8 cellular contexts compared by ENCODE assay signal in the genomic region with DNA sequence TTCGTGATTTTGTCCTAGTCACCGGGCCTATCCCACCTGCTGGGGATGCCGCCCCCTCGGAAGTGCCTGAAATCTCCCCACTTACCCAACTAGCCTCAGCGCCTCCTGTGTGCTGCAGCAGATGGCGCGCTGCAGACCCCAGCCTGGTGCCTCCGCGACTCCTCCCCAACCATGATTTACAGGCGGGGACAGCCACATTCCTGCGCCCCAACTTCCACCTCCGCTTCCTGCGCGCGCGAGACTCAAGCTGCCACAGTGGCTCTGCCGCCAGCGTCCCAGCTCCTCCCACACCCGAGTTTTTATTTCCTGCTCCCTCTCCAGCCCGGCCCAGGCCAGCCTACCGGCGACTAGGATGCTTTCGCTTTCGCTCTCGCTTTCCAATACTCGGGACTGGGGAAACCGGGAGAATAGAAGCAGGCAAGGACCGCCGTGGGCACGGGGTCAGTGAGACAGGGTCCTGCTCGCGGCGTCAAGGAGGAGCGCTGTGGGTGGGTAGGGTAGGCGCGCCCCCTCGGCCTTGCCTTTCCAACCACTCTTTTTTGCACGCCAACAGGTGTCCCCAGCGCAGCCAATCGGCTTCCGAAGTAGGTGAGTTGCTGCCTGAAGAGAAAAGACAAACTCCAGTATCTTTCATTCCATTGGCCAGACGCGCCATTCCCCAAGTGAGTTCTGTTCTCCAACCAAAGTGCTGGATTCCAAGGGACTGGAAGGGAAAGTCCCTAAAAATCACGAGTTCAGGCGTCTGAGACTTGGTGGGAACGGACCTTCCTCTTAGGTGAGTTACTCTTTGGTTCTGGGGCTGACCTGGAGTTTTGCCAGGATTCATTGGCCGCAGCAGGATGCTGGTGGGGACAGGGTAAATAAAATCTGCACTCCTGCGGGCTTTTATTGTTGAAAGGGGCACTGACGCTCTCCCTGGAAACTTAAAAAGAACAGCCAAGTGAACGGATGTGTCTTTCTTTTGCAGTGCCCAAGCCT. TPM values are rescaled to one million over a fixed set of nuclear protein-coding genes. Genes with fewer than 3 reads are reported as not detected.
DNase-seq lines count a peak whose midpoint lies in the region; ATAC-seq and TF ChIP-seq lines count a peak whose summit lies in the region.

A gene with protein sequence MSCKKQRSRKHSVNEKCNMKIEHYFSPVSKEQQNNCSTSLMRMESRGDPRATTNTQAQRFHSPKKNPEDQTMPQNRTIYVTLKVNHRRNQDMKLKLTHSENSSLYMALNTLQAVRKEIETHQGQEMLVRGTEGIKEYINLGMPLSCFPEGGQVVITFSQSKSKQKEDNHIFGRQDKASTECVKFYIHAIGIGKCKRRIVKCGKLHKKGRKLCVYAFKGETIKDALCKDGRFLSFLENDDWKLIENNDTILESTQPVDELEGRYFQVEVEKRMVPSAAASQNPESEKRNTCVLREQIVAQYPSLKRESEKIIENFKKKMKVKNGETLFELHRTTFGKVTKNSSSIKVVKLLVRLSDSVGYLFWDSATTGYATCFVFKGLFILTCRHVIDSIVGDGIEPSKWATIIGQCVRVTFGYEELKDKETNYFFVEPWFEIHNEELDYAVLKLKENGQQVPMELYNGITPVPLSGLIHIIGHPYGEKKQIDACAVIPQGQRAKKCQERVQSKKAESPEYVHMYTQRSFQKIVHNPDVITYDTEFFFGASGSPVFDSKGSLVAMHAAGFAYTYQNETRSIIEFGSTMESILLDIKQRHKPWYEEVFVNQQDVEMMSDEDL (plus strand): TSS at position 327 of the 978 bp plus-strand sequence. CDS start 6,017 bp downstream, outside the sequence.

- H3K27me3 Mint-ChIP-seq in activated CD4-positive, alpha-beta memory T cell treated with anti-CD3 and anti-CD28 coated beads for 36 hours = no peaks in the 10 kb centered on the region

- peaks cover 0 to 25% (median 9%) of the 10 kb centered on the region in 4 donors for H3K4me1 ChIP-seq in right lobe of liver

- peak; percentile 53 for TF ChIP-seq POLR2A in right lobe of liver (IDR thresholded peaks at IDR 0.05)

- CTCF ChIA-PET in activated CD4-positive, alpha-beta memory T cell treated with anti-CD3 and anti-CD28 coated beads for 36 hours (lab: Charles Lee) = interaction anchor here (1.0 to 10.0 kb wide), 9 partner anchors 8 to 566 kb away, joined by 3 to 148 read pairs (median 4); a partner anchor contains a TSS

- peak in 2 of 4 donors; percentile 11 to 12 for TF ChIP-seq CTCF in right lobe of liver (IDR thresholded peaks at IDR 0.05)

- ATAC-seq in GM19025 (IDR thresholded peaks at IDR 0.05; ENCODE audit: low read depth, unreplicated experiment) (peak; percentile 75), HG03342 (IDR thresholded peaks at IDR 0.05; ENCODE audit: unreplicated experiment) (peak; percentile 63), right lobe of liver (peak; percentile 92 to 97 (median 94))

- no peaks in the 10 kb centered on the region for H3K36me3 ChIP-seq in right lobe of liver

- under 1% methylated on average over 39 of the region's 50 CpGs for WGBS in right lobe of liver (ENCODE audit: insufficient coverage, low coverage, low lambda C conversion rate, missing lambda C conversion rate)

- peak within 1 kb of the TSS; percentile 71 to 83 (median 80) for H3K4me3 ChIP-seq in right lobe of liver

- POLR2A ChIA-PET in activated CD4-positive, alpha-beta memory T cell treated with anti-CD3 and anti-CD28 coated beads for 36 hours (lab: Charles Lee) = interaction anchor here (0.6 to 2.3 kb wide), 5 partner anchors 10 to 36 kb away, joined by 3 to 22 read pairs (median 9); a partner anchor contains a TSS

- peak within 1 kb of the TSS; percentile 94 for H3K4me3 Mint-ChIP-seq in activated CD4-positive, alpha-beta memory T cell treated with anti-CD3 and anti-CD28 coated beads for 36 hours

- no peaks in the 10 kb centered on the region for H3K9me3 Mint-ChIP-seq in activated CD4-positive, alpha-beta memory T cell treated with anti-CD3 and anti-CD28 coated beads for 36 hours

- no peaks in the 10 kb centered on the region for H3K27me3 ChIP-seq in right lobe of liver

- H3K4me1 Mint-ChIP-seq in activated CD4-positive, alpha-beta memory T cell treated with anti-CD3 and anti-CD28 coated beads for 36 hours (ENCODE audit: low read depth) = peaks cover 50% of the 10 kb centered on the region

- peaks cover 31% of the 10 kb centered on the region for H3K36me3 Mint-ChIP-seq in activated CD4-positive, alpha-beta memory T cell treated with anti-CD3 and anti-CD28 coated beads for 36 hours

- DNase-seq in Ammon's horn (ENCODE audit: low spot score) = peak; percentile 87
- DNase-seq in NCI-H526 (lab: John Stamatoyannopoulos, UW) = peak; percentile 80 to 91
- DNase-seq in activated CD4-positive, alpha-beta memory T cell treated with anti-CD3 and anti-CD28 coated beads for 36 hours = peak; percentile 90
- peak; percentile 82 for DNase-seq in ecto neural progenitor cell (ENCODE audit: low spot score)
- peak; percentile 92 to 94 (median 93) for DNase-seq in right lobe of liver
- peak; percentile 81 for DNase-seq in stimulated activated CD4-positive, alpha-beta T cell treated with anti-CD3 and anti-CD28 coated beads, Interleukin-4, amount 100 ng/mL, for 24 hours

- no peaks in the 10 kb centered on the region for H3K9me3 ChIP-seq in right lobe of liver

- peak within 1 kb of the TSS; percentile 88 to 99 (median 97) for H3K27ac ChIP-seq in right lobe of liver

- peak within 1 kb of the TSS; percentile 93 for H3K27ac Mint-ChIP-seq in activated CD4-positive, alpha-beta memory T cell treated with anti-CD3 and anti-CD28 coated beads for 36 hours

- intact Hi-C loops in activated CD4-positive, alpha-beta memory T cell treated with anti-CD3 and anti-CD28 coated beads for 36 hours (cut with micrococcal nuclease) = loop anchor here (1.0 to 10.0 kb wide), 7 partner anchors 15 to 1718 kb away; a partner anchor contains a TSS
- intact Hi-C loops in right lobe of liver (cut with DNase I) = no loop called here

RNA-seq across cellular contexts. Expression of the gene that starts here (rescaled TPM):
- 10 to 100 TPM; 87.6 to 87.8 TPM for total RNA-seq in activated CD4-positive, alpha-beta memory T cell treated with anti-CD3 and anti-CD28 coated beads for 36 hours
- 10 to 100 TPM; 10.8 to 19.5 (median 16.6) TPM for total RNA-seq in right lobe of liver

Comparison
In these comparisons a context has a peak if more than half of its experiments do, and no peak if none do; other contexts are left out.
1. Peak in every context shown above with its lines: DNase-seq, ATAC-seq, H3K4me3 ChIP-seq and H3K27ac ChIP-seq.
2. RNA of the gene that starts here (total RNA-seq): 87.6 to 87.8 TPM in activated CD4-positive, alpha-beta memory T cell treated with anti-CD3 and anti-CD28 coated beads for 36 hours; 10.8 to 19.5 TPM in right lobe of liver; every median in the first group is over 4 times any median in the second.